12 cellular contexts compared by ENCODE assay signal in the genomic region with DNA sequence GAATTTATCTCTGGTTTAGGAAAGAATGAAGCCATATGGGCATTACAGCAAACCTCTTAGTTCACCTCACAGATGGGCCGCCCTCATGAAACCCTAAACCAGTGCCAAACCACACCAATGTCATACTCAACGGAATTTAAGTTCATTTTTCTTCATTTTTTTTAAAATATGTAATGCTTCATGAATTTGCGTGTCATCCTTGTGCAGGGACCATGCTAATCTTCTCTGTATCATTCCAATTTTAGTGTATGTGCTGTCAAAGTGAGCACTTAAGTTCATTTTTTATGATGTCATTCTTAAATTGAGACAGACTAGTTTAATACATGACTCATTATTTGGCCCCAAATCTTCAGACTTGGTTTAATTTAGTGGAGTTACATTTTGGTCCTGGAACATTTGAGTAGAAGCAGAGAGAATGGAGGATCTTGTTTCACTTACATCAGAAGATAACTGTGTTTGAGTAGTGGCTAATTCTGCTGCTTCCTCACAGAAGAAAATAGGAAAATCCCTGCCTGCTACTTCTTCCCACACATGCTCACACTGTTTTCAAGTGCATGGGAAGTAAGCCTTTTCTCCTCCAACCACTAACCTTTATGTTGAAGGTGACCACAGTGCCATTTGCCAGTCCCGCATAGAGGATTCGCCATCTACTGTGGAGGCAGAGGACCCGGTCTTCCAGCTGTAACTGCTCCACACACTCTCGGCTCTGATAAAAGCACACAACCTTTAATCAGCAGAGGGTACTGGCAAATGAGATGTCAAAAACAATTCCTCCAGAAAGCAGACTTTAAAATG.
A peak's percentile ranks its signal among the peaks of the same experiment; 100 is the strongest.
DNase-seq lines count a peak whose midpoint lies in the region; ATAC-seq and TF ChIP-seq lines count a peak whose summit lies in the region.
"Had no signal": no experiment of that assay in that cellular context is flagged by ENCODE, and none has a peak within 500 bp of the region (broad histone marks: within the 10 kb centered on the region; RNA-seq: fewer than 3 reads in every experiment).

No MANE protein-coding gene starts in this region.

- H3K9me3 Mint-ChIP-seq in activated naive CD4-positive, alpha-beta T cell treated with anti-CD3 and anti-CD28 coated beads, Interleukin-2, amount 50 U/mL, for 24 hours, result no peaks in the 10 kb centered on the region
- H3K9me3 Mint-ChIP-seq: central memory CD8-positive, alpha-beta T cell had no signal

- no peaks in the 10 kb centered on the region for H3K27me3 ChIP-seq in subcutaneous abdominal adipose tissue (ENCODE audit: control insufficient read depth in 5 of 5, insufficient read depth in 4 of 5, low read length in 5 of 5)

- peaks cover 50 to 98% (median 87%) of the 10 kb centered on the region in 5 donors for H3K36me3 ChIP-seq in subcutaneous abdominal adipose tissue (ENCODE audit: control insufficient read depth in 5 of 5, insufficient read depth in 5 of 5, low read length in 5 of 5)

- H3K27ac Mint-ChIP-seq in activated naive CD4-positive, alpha-beta T cell treated with anti-CD3 and anti-CD28 coated beads, Interleukin-2, amount 50 U/mL, for 24 hours, result peak overlapping the region; percentile 23

- no peaks in the 10 kb centered on the region for H3K27me3 Mint-ChIP-seq in activated naive CD4-positive, alpha-beta T cell treated with anti-CD3 and anti-CD28 coated beads, Interleukin-2, amount 50 U/mL, for 24 hours
- H3K27me3 Mint-ChIP-seq: central memory CD8-positive, alpha-beta T cell had no signal

- no peak for DNase-seq in activated naive CD4-positive, alpha-beta T cell treated with anti-CD3 and anti-CD28 coated beads, Interleukin-2, amount 50 U/mL, for 16 hours
- DNase-seq in fibroblast of the conjunctiva (ENCODE audit: low read depth) (peak; percentile 71), hypothalamus (lab: John Stamatoyannopoulos, UW) (no peak), nucleus accumbens (lab: John Stamatoyannopoulos, UW) (no peak)
- DNase-seq: AML-193, NCI-H1092 treated with DMSO at 0.1 percent for 48 hours, T-helper 9 cell had no signal

- H3K9ac ChIP-seq in subcutaneous abdominal adipose tissue (ENCODE audit: low read length in 5 of 5), result peak overlapping the region in 2 of 5 donors; percentile 9 to 40

- H3K9me3 ChIP-seq in subcutaneous abdominal adipose tissue (ENCODE audit: control insufficient read depth in 5 of 5, low read length in 5 of 5), result no peaks in the 10 kb centered on the region

- H3K4me3 Mint-ChIP-seq in activated naive CD4-positive, alpha-beta T cell treated with anti-CD3 and anti-CD28 coated beads, Interleukin-2, amount 50 U/mL, for 24 hours, result no peak overlapping the region
- H3K4me3 Mint-ChIP-seq: central memory CD8-positive, alpha-beta T cell had no signal

- peaks cover 10% of the 10 kb centered on the region for H3K36me3 Mint-ChIP-seq in activated naive CD4-positive, alpha-beta T cell treated with anti-CD3 and anti-CD28 coated beads, Interleukin-2, amount 50 U/mL, for 24 hours

- H3K4me1 Mint-ChIP-seq in activated naive CD4-positive, alpha-beta T cell treated with anti-CD3 and anti-CD28 coated beads, Interleukin-2, amount 50 U/mL, for 24 hours, result no peaks in the 10 kb centered on the region
- H3K4me1 Mint-ChIP-seq: central memory CD8-positive, alpha-beta T cell had no signal

- peak overlapping the region; percentile 27 for H3K27ac ChIP-seq in subcutaneous abdominal adipose tissue (ENCODE audit: low read depth, low read length)

- H3K4me3 ChIP-seq in subcutaneous abdominal adipose tissue (ENCODE audit: low read depth in 1 of 5, low read length in 5 of 5), result no peak overlapping the region

- no peaks in the 10 kb centered on the region for H3K4me1 ChIP-seq in subcutaneous abdominal adipose tissue (ENCODE audit: control insufficient read depth in 5 of 5, insufficient read depth in 5 of 5, low read length in 5 of 5)

- ATAC-seq in SK-N-SH treated with all-trans-retinoic acid at 6 μM for 48 hours, result peak; percentile 93
- no peak for ATAC-seq in HG03521 (IDR thresholded peaks at IDR 0.05; ENCODE audit: unreplicated experiment)

TF ChIP-seq in SK-N-SH treated with all-trans-retinoic acid at 6 μM for 48 hours, 23 proteins besides CTCF, POLR2A, EP300 and RAD21 (continues in another document):
- TF ChIP-seq SNAI2 (CRISPR knock-in tag; IDR thresholded peaks at IDR 0.05) (peak; percentile 33; the same call in 1 of the 2 replicates), TOX (CRISPR knock-in tag; IDR thresholded peaks at IDR 0.05; ENCODE audit: borderline replicate concordance) (peak; percentile 87), PPARA (CRISPR knock-in tag; IDR thresholded peaks at IDR 0.05; ENCODE audit: borderline replicate concordance) (no peak), CSDC2 (CRISPR knock-in tag; IDR thresholded peaks at IDR 0.05) (peak; percentile 56; the same call in 1 of the 2 replicates), ZC3H10 (CRISPR knock-in tag; IDR thresholded peaks at IDR 0.05) (peak; percentile 95), CREB5 (CRISPR knock-in tag; IDR thresholded peaks at IDR 0.05; ENCODE audit: low read depth) (peak; percentile 99), ZNF70 (CRISPR knock-in tag; IDR thresholded peaks at IDR 0.05) (no peak), TSHZ2 (CRISPR knock-in tag; IDR thresholded peaks at IDR 0.05) (no peak), ZNF565 (CRISPR knock-in tag; conservative IDR thresholded peaks at IDR 0.05; ENCODE audit: low read depth) (no peak), POU6F1 (CRISPR knock-in tag; IDR thresholded peaks at IDR 0.05; ENCODE audit: borderline replicate concordance, low read depth) (no peak), ESRRG (CRISPR knock-in tag; IDR thresholded peaks at IDR 0.05) (no peak), ZFP30 (CRISPR knock-in tag; IDR thresholded peaks at IDR 0.05) (no peak), CSRNP3 (CRISPR knock-in tag; IDR thresholded peaks at IDR 0.05) (peak; percentile 70; the same call in 1 of the 2 replicates), GLIS3 (CRISPR knock-in tag; IDR thresholded peaks at IDR 0.05) (no peak), OSR1 (CRISPR knock-in tag; IDR thresholded peaks at IDR 0.05) (no peak), TCF4 (CRISPR knock-in tag; IDR thresholded peaks at IDR 0.05; ENCODE audit: borderline replicate concordance) (no peak)
